In genomic region chr5:26647781-26648180, GRCh38 we compare ENCODE assay signal across 29 cellular contexts.
"Had no signal": no experiment of that assay in that cellular context is flagged by ENCODE, and none has a peak within 500 bp of the region (broad histone marks: within the 10 kb centered on the region; RNA-seq: fewer than 3 reads in every experiment).

No MANE protein-coding gene starts in this region.

- H3K4me3 Mint-ChIP-seq: natural killer cell; nephron; neural progenitor cell; stimulated activated memory B cell treated with anti-CD40 and anti-IgM and Interleukin-4, amounts not matched to agents 10 μg/mL and 1 μg/mL and 100 μg/mL, for 72 hours; stimulated activated naive CD8-positive, alpha-beta T cell treated with anti-CD3 and anti-CD28 coated beads, Interleukin-15, amount 100 ng/mL, for 72 hours; type B pancreatic cell had no signal

- H3K36me3 Mint-ChIP-seq: natural killer cell; stimulated activated memory B cell treated with anti-CD40 and anti-IgM and Interleukin-4, amounts not matched to agents 10 μg/mL and 1 μg/mL and 100 μg/mL, for 72 hours; type B pancreatic cell had no signal

- H3K27ac Mint-ChIP-seq: natural killer cell; neural progenitor cell; progenitor cell of endocrine pancreas; stimulated activated memory B cell treated with anti-CD40 and anti-IgM and Interleukin-4, amounts not matched to agents 10 μg/mL and 1 μg/mL and 100 μg/mL, for 72 hours; stimulated activated naive CD8-positive, alpha-beta T cell treated with anti-CD3 and anti-CD28 coated beads, Interleukin-15, amount 100 ng/mL, for 72 hours; type B pancreatic cell had no signal

- H3K4me3 ChIP-seq: neural progenitor cell, ovary, psoas muscle, right lobe of liver, sigmoid colon, suprapubic skin, testis, tibial artery, transverse colon, upper lobe of right lung, uterus had no signal

- H2AFZ ChIP-seq: parathyroid adenoma had no signal

- H3K4me1 Mint-ChIP-seq: natural killer cell; nephron; stimulated activated memory B cell treated with anti-CD40 and anti-IgM and Interleukin-4, amounts not matched to agents 10 μg/mL and 1 μg/mL and 100 μg/mL, for 72 hours; stimulated activated naive CD8-positive, alpha-beta T cell treated with anti-CD3 and anti-CD28 coated beads, Interleukin-15, amount 100 ng/mL, for 72 hours had no signal

- H3K27me3 ChIP-seq: neural progenitor cell, ovary, right lobe of liver, sigmoid colon, suprapubic skin, testis, tibial artery, transverse colon, upper lobe of right lung, uterus had no signal

- H3K9me3 ChIP-seq: psoas muscle, right lobe of liver, sigmoid colon, suprapubic skin, testis, tibial artery, transverse colon, upper lobe of right lung, uterus had no signal

- H3K79me2 ChIP-seq: parathyroid adenoma had no signal

- H3K4me2 ChIP-seq: neural progenitor cell had no signal

- DNase-seq: natural killer cell; occipital lobe; ovary; posterior cingulate gyrus; psoas muscle; right cardiac atrium; right lobe of liver; sigmoid colon; small intestine; stimulated activated CD4-positive, alpha-beta T cell treated with anti-CD3 and anti-CD28 coated beads, Interleukin-12 subunit alpha, Interleukin-12 subunit beta, amount 100 ng/mL, for 4 hours; stimulated activated CD4-positive, alpha-beta T cell treated with anti-CD3 and anti-CD28 coated beads, Interleukin-1b, Interleukin-23, amount 100 ng/mL, for 48 hours; stimulated activated CD4-positive, alpha-beta T cell treated with anti-CD3 and anti-CD28 coated beads, Interleukin-4, amount 100 ng/mL, for 1 hour; stimulated activated CD4-positive, alpha-beta T cell treated with anti-CD3 and anti-CD28 coated beads, Interleukin-4, amount 100 ng/mL, for 4 hours; stimulated activated CD8-positive, alpha-beta memory T cell treated with anti-CD3 and anti-CD28 coated beads, Interleukin-4, amount 100 ng/mL, for 48 hours; stimulated activated naive CD4-positive, alpha-beta T cell; stimulated activated naive CD8-positive, alpha-beta T cell treated with anti-CD3 and anti-CD28 coated beads, Interleukin-15, amount 100 ng/mL, for 72 hours; stimulated activated naive CD8-positive, alpha-beta T cell treated with anti-CD3 and anti-CD28 coated beads, Interleukin-15, Interleukin-2, amounts not matched to agents 100 U/mL and 50 U/mL, for 24 hours; testis; tibial artery; transverse colon; upper lobe of right lung; uterus had no signal

- H3K4me1 ChIP-seq: parathyroid adenoma, psoas muscle, right lobe of liver, sigmoid colon, suprapubic skin, testis, tibial artery, transverse colon, upper lobe of right lung, uterus had no signal

- H3K27me3 Mint-ChIP-seq: progenitor cell of endocrine pancreas; stimulated activated memory B cell treated with anti-CD40 and anti-IgM and Interleukin-4, amounts not matched to agents 10 μg/mL and 1 μg/mL and 100 μg/mL, for 72 hours; stimulated activated naive CD8-positive, alpha-beta T cell treated with anti-CD3 and anti-CD28 coated beads, Interleukin-15, amount 100 ng/mL, for 72 hours; type B pancreatic cell had no signal

- ATAC-seq: natural killer cell; psoas muscle; right cardiac atrium; right lobe of liver; stimulated activated memory B cell treated with anti-CD40 and anti-IgM and Interleukin-4, amounts not matched to agents 10 μg/mL and 1 μg/mL and 100 μg/mL, for 72 hours; stimulated activated naive CD8-positive, alpha-beta T cell treated with anti-CD3 and anti-CD28 coated beads, Interleukin-15, amount 100 ng/mL, for 72 hours; stimulated activated naive CD8-positive, alpha-beta T cell treated with anti-CD3 and anti-CD28 coated beads, Interleukin-15, Interleukin-2, amounts not matched to agents 100 U/mL and 50 U/mL, for 24 hours; upper lobe of right lung had no signal

- H3K27ac ChIP-seq: neural progenitor cell, ovary, parathyroid adenoma, psoas muscle, right lobe of liver, sigmoid colon, suprapubic skin, testis, tibial artery, transverse colon, upper lobe of right lung, uterus had no signal

- H3K36me3 ChIP-seq: neural progenitor cell, ovary, right lobe of liver, sigmoid colon, suprapubic skin, tibial artery, transverse colon, upper lobe of right lung, uterus had no signal
